17 cellular contexts compared by ENCODE assay signal in genomic region chr9:124831642-124832364, GRCh38. TPM values are rescaled to one million over a fixed set of nuclear protein-coding genes. Genes with fewer than 3 reads are reported as not detected.
DNase-seq lines count a peak whose midpoint lies in the region; ATAC-seq and TF ChIP-seq lines count a peak whose summit lies in the region.
"Had no signal": no experiment of that assay in that cellular context is flagged by ENCODE, and none has a peak within 500 bp of the region (broad histone marks: within the 10 kb centered on the region; RNA-seq: fewer than 3 reads in every experiment).

No MANE protein-coding gene starts in this region.

- TF ChIP-seq CTCF in osteocyte (IDR thresholded peaks at IDR 0.05) (no peak), vagina (IDR thresholded peaks at IDR 0.05) (no peak)

- H3K27ac Mint-ChIP-seq in osteocyte (ENCODE audit: unreplicated experiment) = peak overlapping the region; percentile 64
- H3K27ac Mint-ChIP-seq: activated B cell treated with CpG ODN at 0.5 μM for 24 hours; IgD-negative memory B cell; T-helper 1 cell treated with Interleukin-12 subunit alpha and Interleukin-12 subunit beta and Interleukin-4 antibody, amounts not matched to agents 30 μg/mL and 1 μg/mL, for 36 hours had no signal

- no peaks in the 10 kb centered on the region for H3K36me3 Mint-ChIP-seq in osteocyte (ENCODE audit: unreplicated experiment)
- H3K36me3 Mint-ChIP-seq: IgD-negative memory B cell had no signal

- DNase-seq in adipocyte (ENCODE audit: low read depth) (no peak), left cardiac atrium (peak; percentile 84), osteocyte (ENCODE audit: extremely low spot score, unreplicated experiment) (no peak), vagina (ENCODE audit: extremely low spot score in 2 of 2) (no peak), LoVo (ENCODE audit: low spot score) (no peak), NCI-H345 (lab: John Stamatoyannopoulos, UW) (no peak)
- DNase-seq in stimulated activated CD4-positive, alpha-beta T cell treated with anti-CD3 and anti-CD28 coated beads, Interleukin-4, amount 100 ng/mL, for 24 hours = no peak
- DNase-seq: activated B cell treated with CpG ODN at 0.5 μM for 24 hours; activated effector memory CD4-positive, alpha-beta T cell treated with Interleukin-2 at 50 U/mL for 16 hours; NCI-H1092; small intestine; trophoblast cell had no signal

- H3K9ac ChIP-seq in adipocyte (ENCODE audit: low read length) = peak overlapping the region; percentile 44

- TF ChIP-seq POLR2A in vagina (IDR thresholded peaks at IDR 0.05) = no peak

- intact Hi-C loops in left cardiac atrium (cut with DNase I) = loop anchor here in 1 of 2 donors (5.0 kb wide), 1 partner anchor 50 kb away; no protein-coding TSS in a partner anchor
- intact Hi-C loops in vagina (cut with DNase I) = no loop called here

- ATAC-seq in left cardiac atrium = peak; percentile 81 to 85
- no peak for ATAC-seq in activated CD4-positive, CD25-positive, alpha-beta regulatory T cell treated with anti-CD3 and anti-CD28 coated beads, Interleukin-2, amount 50 U/mL, for 24 hours

- H3K4me3 ChIP-seq in adipocyte (ENCODE audit: low read length) (no peak overlapping the region), vagina (no peak overlapping the region)

- peaks cover 34% of the 10 kb centered on the region for H3K4me1 Mint-ChIP-seq in osteocyte (ENCODE audit: unreplicated experiment)
- H3K4me1 Mint-ChIP-seq: activated B cell treated with CpG ODN at 0.5 μM for 24 hours had no signal

- H3K9me3 ChIP-seq in adipocyte (ENCODE audit: control insufficient read depth, low read length) (no peaks in the 10 kb centered on the region), vagina (no peaks in the 10 kb centered on the region)

- no peaks in the 10 kb centered on the region for H3K27me3 Mint-ChIP-seq in osteocyte (ENCODE audit: unreplicated experiment)
- H3K27me3 Mint-ChIP-seq: IgD-negative memory B cell had no signal

- H3K4me3 Mint-ChIP-seq in osteocyte (ENCODE audit: unreplicated experiment) = no peak overlapping the region
- H3K4me3 Mint-ChIP-seq: activated B cell treated with CpG ODN at 0.5 μM for 24 hours; IgD-negative memory B cell; T-helper 1 cell treated with Interleukin-12 subunit alpha and Interleukin-12 subunit beta and Interleukin-4 antibody, amounts not matched to agents 30 μg/mL and 1 μg/mL, for 36 hours had no signal

- peak overlapping the region; percentile 43 for H3K27ac ChIP-seq in vagina

- no peaks in the 10 kb centered on the region for H3K9me3 Mint-ChIP-seq in osteocyte (ENCODE audit: unreplicated experiment)
- H3K9me3 Mint-ChIP-seq: activated B cell treated with CpG ODN at 0.5 μM for 24 hours; IgD-negative memory B cell; T-helper 1 cell treated with Interleukin-12 subunit alpha and Interleukin-12 subunit beta and Interleukin-4 antibody, amounts not matched to agents 30 μg/mL and 1 μg/mL, for 36 hours had no signal

- H3K4me1 ChIP-seq in adipocyte (ENCODE audit: control insufficient read depth, insufficient read depth, low read length) (peaks cover 29% of the 10 kb centered on the region), vagina (peaks cover 33% of the 10 kb centered on the region)

- no peaks in the 10 kb centered on the region for H3K36me3 ChIP-seq in adipocyte (ENCODE audit: control insufficient read depth, insufficient read depth, low read length, severe bottlenecking)
- no peaks in the 10 kb centered on the region for H3K36me3 ChIP-seq in vagina

- H3K27me3 ChIP-seq in adipocyte (replicated peaks; ENCODE audit: control insufficient read depth, insufficient read depth, low read length) (no peaks in the 10 kb centered on the region), vagina (no peaks in the 10 kb centered on the region)

RNA-seq across cellular contexts. Expression of gene WDR38, which starts 21.5 kb away (rescaled TPM):
- not detected for total RNA-seq in left cardiac atrium
- not detected in 2 replicates for total RNA-seq in osteocyte
- total RNA-seq in vagina = not detected
- total RNA-seq: activated B cell treated with CpG ODN at 0.5 μM for 24 hours, frontal cortex, mesenteric fat pad had no signal

RNA-seq across cellular contexts. Expression of gene RPL35, which starts 30.0 kb away (rescaled TPM):
- total RNA-seq in left cardiac atrium = 100 to 1,000 TPM; 814 to 826 TPM
- total RNA-seq in osteocyte = 885 and 912 TPM in 2 replicates
- 1,925 TPM for total RNA-seq in vagina

RNA-seq across cellular contexts. Expression of gene ARPC5L, which starts 30.1 kb away (rescaled TPM):
- total RNA-seq in left cardiac atrium = 10 to 100 TPM; 31.3 to 41.6 TPM
- 22.5 and 22.8 TPM in 2 replicates for total RNA-seq in osteocyte
- 28.5 TPM for total RNA-seq in vagina

RNA-seq across cellular contexts. Expression of gene OLFML2A, which starts 54.9 kb away (rescaled TPM):
- total RNA-seq in left cardiac atrium (10 to 100 TPM; 19.4 to 24.6 TPM), osteocyte (146 and 169 TPM in 2 replicates), vagina (39.3 TPM)

Comparison
In these comparisons a context has a peak if more than half of its experiments do, and no peak if none do; other contexts are left out.
1. ATAC-seq: peak in left cardiac atrium (2 of 2); none in activated CD4-positive, CD25-positive, alpha-beta regulatory T cell treated with anti-CD3 and anti-CD28 coated beads, Interleukin-2, amount 50 U/mL, for 24 hours (0 of 2).